ENCODE assay signal across 10 cellular contexts in genomic region chr7:16563281-16564022, GRCh38. TPM values are rescaled to one million over a fixed set of nuclear protein-coding genes. Genes with fewer than 3 reads are reported as not detected.
DNase-seq lines count a peak whose midpoint lies in the region; ATAC-seq and TF ChIP-seq lines count a peak whose summit lies in the region.
"Had no signal": no experiment of that assay in that cellular context is flagged by ENCODE, and none has a peak within 500 bp of the region (broad histone marks: within the 10 kb centered on the region; RNA-seq: fewer than 3 reads in every experiment).

No MANE protein-coding gene starts in this region.

- H3K27ac ChIP-seq in RWPE1 (no peak overlapping the region), aorta (ENCODE audit: low read depth in 1 of 2, low read length in 2 of 2) (no peak overlapping the region)

- H3K9me3 ChIP-seq in aorta (ENCODE audit: control insufficient read depth, low read length), result no peaks in the 10 kb centered on the region

- H3K27me3 ChIP-seq in aorta (ENCODE audit: control insufficient read depth in 1 of 2, insufficient read depth in 2 of 2, low read length in 1 of 2), result no peaks in the 10 kb centered on the region

- CTCF ChIA-PET in activated CD4-positive, alpha-beta memory T cell treated with anti-CD3 and anti-CD28 coated beads for 36 hours (lab: Charles Lee), result interaction anchor here (0.6 to 4.2 kb wide), 7 partner anchors 9 to 485 kb away, joined by 3 to 42 read pairs (median 8); no protein-coding TSS in a partner anchor
- CTCF ChIA-PET in RWPE1 (lab: Yijun Ruan, JAX), result interaction anchor here (0.6 to 1.4 kb wide), 2 partner anchors 33 to 453 kb away, joined by 4 to 6 read pairs; no protein-coding TSS in a partner anchor

- WGBS in aorta, 2 donors, result 82 to 87% methylated on average over 5 of the region's 5 CpGs

- DNase-seq in DMS53 treated with DMSO at 0.1 percent for 48 hours (lab: John Stamatoyannopoulos, UW; ENCODE audit: unreplicated experiment) (peak; percentile 15), dermis blood vessel endothelial cell (peak; percentile 10), OCI-M2 (lab: John Stamatoyannopoulos, UW; ENCODE audit: unreplicated experiment) (no peak), RWPE1 (ENCODE audit: low spot score) (no peak), aorta (no peak)
- no peak for DNase-seq in activated CD4-positive, alpha-beta memory T cell treated with anti-CD3 and anti-CD28 coated beads for 36 hours
- DNase-seq: NCI-H524 treated with DMSO at 0.1 percent for 48 hours had no signal

- H3K4me1 ChIP-seq in aorta (ENCODE audit: control insufficient read depth in 1 of 2, insufficient read depth in 2 of 2, low read length in 2 of 2), result no peaks in the 10 kb centered on the region

- no peaks in the 10 kb centered on the region for H3K36me3 Mint-ChIP-seq in activated CD4-positive, alpha-beta memory T cell treated with anti-CD3 and anti-CD28 coated beads for 36 hours

- POLR2A ChIA-PET in activated CD4-positive, alpha-beta memory T cell treated with anti-CD3 and anti-CD28 coated beads for 36 hours (lab: Charles Lee), result no interaction called here
- POLR2A ChIA-PET in RWPE1 (lab: Yijun Ruan, JAX; ENCODE audit: low non-redundant PET), result no interaction called here

- no peak overlapping the region for H3K27ac Mint-ChIP-seq in activated CD4-positive, alpha-beta memory T cell treated with anti-CD3 and anti-CD28 coated beads for 36 hours

- no peaks in the 10 kb centered on the region for H3K9me3 Mint-ChIP-seq in activated CD4-positive, alpha-beta memory T cell treated with anti-CD3 and anti-CD28 coated beads for 36 hours

- intact Hi-C loops in activated CD4-positive, alpha-beta memory T cell treated with anti-CD3 and anti-CD28 coated beads for 36 hours (cut with micrococcal nuclease), result loop anchor here (10.0 kb wide), 1 partner anchor 1849 kb away; no protein-coding TSS in a partner anchor
- intact Hi-C loops in aorta (cut with DNase I), result loop anchor here (2.0 to 10.0 kb wide), 2 partner anchors 149 to 487 kb away; no protein-coding TSS in a partner anchor

- H3K27me3 Mint-ChIP-seq in activated CD4-positive, alpha-beta memory T cell treated with anti-CD3 and anti-CD28 coated beads for 36 hours, result no peaks in the 10 kb centered on the region

- no peaks in the 10 kb centered on the region for H3K36me3 ChIP-seq in aorta (ENCODE audit: control insufficient read depth in 1 of 2, insufficient read depth in 2 of 2, low read length in 1 of 2)

- no peak overlapping the region for H3K4me3 Mint-ChIP-seq in activated CD4-positive, alpha-beta memory T cell treated with anti-CD3 and anti-CD28 coated beads for 36 hours

- no peak for TF ChIP-seq CTCF in RWPE1 (conservative IDR thresholded peaks at IDR 0.05; ENCODE audit: low read depth)

- peak; percentile 84 for ATAC-seq in GM21390 (IDR thresholded peaks at IDR 0.05; ENCODE audit: unreplicated experiment)
- peak; percentile 74 for ATAC-seq in HG03558 (IDR thresholded peaks at IDR 0.05; ENCODE audit: extremely low read depth, unreplicated experiment)
- no peak for ATAC-seq in aorta (ENCODE audit: low FRiP score)

- H3K4me3 ChIP-seq in aorta (ENCODE audit: low read length in 2 of 2), result no peak overlapping the region
- H3K4me3 ChIP-seq: lung had no signal

- H3K4me1 Mint-ChIP-seq in activated CD4-positive, alpha-beta memory T cell treated with anti-CD3 and anti-CD28 coated beads for 36 hours (ENCODE audit: low read depth), result peaks cover 20% of the 10 kb centered on the region

RNA-seq across cellular contexts. Expression of gene LRRC72, which starts 36.8 kb away (rescaled TPM):
- total RNA-seq in dermis blood vessel endothelial cell (not detected in 2 replicates), aorta (not detected)
- total RNA-seq in activated CD4-positive, alpha-beta memory T cell treated with anti-CD3 and anti-CD28 coated beads for 36 hours, result not detected
- polyA plus RNA-seq in aorta, result not detected
- total RNA-seq: lung had no signal
- polyA plus RNA-seq: lung had no signal

Comparison
In these comparisons a context has a peak if more than half of its experiments do, and no peak if none do; other contexts are left out.
1. DNase-seq: peak in DMS53 treated with DMSO at 0.1 percent for 48 hours (single experiment) and dermis blood vessel endothelial cell (single experiment); none in OCI-M2 (single experiment), activated CD4-positive, alpha-beta memory T cell treated with anti-CD3 and anti-CD28 coated beads for 36 hours (single experiment), RWPE1 (single experiment) and aorta (0 of 2).